In the genomic region with DNA sequence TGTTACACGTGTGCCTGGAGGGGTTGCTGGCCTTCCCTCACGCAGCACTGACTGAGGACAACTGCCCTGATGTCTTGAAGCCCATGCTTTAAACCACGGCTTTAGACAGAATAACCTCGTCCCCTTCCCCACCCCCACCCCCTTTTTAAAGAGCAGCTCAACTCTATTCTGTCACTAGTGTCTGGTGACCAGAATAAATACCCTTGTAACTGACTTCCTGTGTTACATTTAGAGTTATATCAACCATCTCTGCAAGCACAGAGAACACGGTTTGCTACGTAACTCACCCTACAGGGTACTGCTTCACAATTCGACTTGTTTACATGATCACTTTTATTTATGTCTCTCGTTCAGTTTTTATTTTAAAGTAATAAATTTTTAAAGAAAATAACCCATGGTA, we compare ENCODE assay signal across 8 cellular contexts. TPM values are rescaled to one million over a fixed set of nuclear protein-coding genes. Genes with fewer than 3 reads are reported as not detected.
A peak's percentile ranks its signal among the peaks of the same experiment; 100 is the strongest.
DNase-seq lines count a peak whose midpoint lies in the region; ATAC-seq and TF ChIP-seq lines count a peak whose summit lies in the region.
"Not testable (repeated sequence)": the region's sequence is repeated elsewhere in the genome, so short reads cannot be mapped to it uniquely, and the experiment has no call there.

No MANE protein-coding gene starts in this region.

- not testable (repeated sequence) for TF ChIP-seq CTCF in upper lobe of left lung (IDR thresholded peaks at IDR 0.05)

- WGBS in upper lobe of left lung, 2 donors = 41 to 46% methylated on average over 8 of the region's 8 CpGs

- H3K4me3 Mint-ChIP-seq in CD4-positive, alpha-beta memory T cell = peak overlapping the region in 3 of 8 donors; percentile 26 to 51 (median 36)
- H3K4me3 Mint-ChIP-seq in IgD-negative memory B cell = peak overlapping the region in 1 of 4 donors; percentile 4
- not testable (repeated sequence) for H3K4me3 Mint-ChIP-seq in activated CD4-positive, alpha-beta memory T cell treated with anti-CD3 and anti-CD28 coated beads for 36 hours; activated T-helper 2 cell treated with anti-CD3 and anti-CD28 coated beads, Interferon-gamma antibody, Interleukin-2, Interleukin-4, amounts not matched to agents 10 μg/mL and 5 μg/mL and 100 μg/mL, durations not matched to agents 14 hours and 24 hours and 36 hours (ENCODE audit: low read depth)
- peak overlapping the region; percentile 16 for H3K4me3 Mint-ChIP-seq in central memory CD8-positive, alpha-beta T cell
- peak overlapping the region in 1 of 10 donors; percentile 26 for H3K4me3 Mint-ChIP-seq in naive thymus-derived CD8-positive, alpha-beta T cell

- peak overlapping the region; percentile 60 to 99 (median 90) for H3K27ac Mint-ChIP-seq in CD4-positive, alpha-beta memory T cell
- H3K27ac Mint-ChIP-seq in IgD-negative memory B cell = peak overlapping the region in 2 of 3 donors; percentile 50 to 74
- H3K27ac Mint-ChIP-seq in activated CD4-positive, alpha-beta memory T cell treated with anti-CD3 and anti-CD28 coated beads for 36 hours = peak overlapping the region; percentile 55
- H3K27ac Mint-ChIP-seq in activated T-helper 2 cell treated with anti-CD3 and anti-CD28 coated beads, Interferon-gamma antibody, Interleukin-2, Interleukin-4, amounts not matched to agents 10 μg/mL and 5 μg/mL and 100 μg/mL, durations not matched to agents 14 hours and 24 hours and 36 hours = peak overlapping the region; percentile 81
- peak overlapping the region; percentile 94 for H3K27ac Mint-ChIP-seq in central memory CD8-positive, alpha-beta T cell (ENCODE audit: low read depth)
- peak overlapping the region; percentile 63 to 94 (median 82) for H3K27ac Mint-ChIP-seq in naive thymus-derived CD8-positive, alpha-beta T cell

- not testable (repeated sequence) for H3K36me3 ChIP-seq in CD4-positive, alpha-beta memory T cell (ENCODE audit: insufficient read depth, low read length)
- peaks cover 0 to 15% (median 0%) of the 10 kb centered on the region in 4 donors for H3K36me3 ChIP-seq in upper lobe of left lung

- H3K9me3 Mint-ChIP-seq in CD4-positive, alpha-beta memory T cell; IgD-negative memory B cell; activated CD4-positive, alpha-beta memory T cell treated with anti-CD3 and anti-CD28 coated beads for 36 hours; activated T-helper 2 cell treated with anti-CD3 and anti-CD28 coated beads, Interferon-gamma antibody, Interleukin-2, Interleukin-4, amounts not matched to agents 10 μg/mL and 5 μg/mL and 100 μg/mL, durations not matched to agents 14 hours and 24 hours and 36 hours; central memory CD8-positive, alpha-beta T cell; naive thymus-derived CD8-positive, alpha-beta T cell: not testable (repeated sequence)

- peak; percentile 55 for ATAC-seq in central memory CD8-positive, alpha-beta T cell (replicated peaks; ENCODE audit: extremely low read depth, poor library complexity, severe bottlenecking)
- ATAC-seq in naive thymus-derived CD8-positive, alpha-beta T cell; upper lobe of left lung (ENCODE audit: low FRiP score in 2 of 2): not testable (repeated sequence)

- not testable (repeated sequence) for H3K27me3 Mint-ChIP-seq in CD4-positive, alpha-beta memory T cell; IgD-negative memory B cell; activated CD4-positive, alpha-beta memory T cell treated with anti-CD3 and anti-CD28 coated beads for 36 hours; activated T-helper 2 cell treated with anti-CD3 and anti-CD28 coated beads, Interferon-gamma antibody, Interleukin-2, Interleukin-4, amounts not matched to agents 10 μg/mL and 5 μg/mL and 100 μg/mL, durations not matched to agents 14 hours and 24 hours and 36 hours (ENCODE audit: low read depth); central memory CD8-positive, alpha-beta T cell; naive thymus-derived CD8-positive, alpha-beta T cell

- H3K9me3 ChIP-seq in CD4-positive, alpha-beta memory T cell (ENCODE audit: control insufficient read depth in 1 of 2, low read length in 2 of 2); upper lobe of left lung: not testable (repeated sequence)

- peaks cover 0 to 10% of the 10 kb centered on the region in 2 donors for H3K36me3 Mint-ChIP-seq in CD4-positive, alpha-beta memory T cell
- H3K36me3 Mint-ChIP-seq in IgD-negative memory B cell; activated CD4-positive, alpha-beta memory T cell treated with anti-CD3 and anti-CD28 coated beads for 36 hours; naive thymus-derived CD8-positive, alpha-beta T cell: not testable (repeated sequence)
- H3K36me3 Mint-ChIP-seq in activated T-helper 2 cell treated with anti-CD3 and anti-CD28 coated beads, Interferon-gamma antibody, Interleukin-2, Interleukin-4, amounts not matched to agents 10 μg/mL and 5 μg/mL and 100 μg/mL, durations not matched to agents 14 hours and 24 hours and 36 hours (ENCODE audit: low read depth) = peaks cover 35% of the 10 kb centered on the region
- peaks cover 16% of the 10 kb centered on the region for H3K36me3 Mint-ChIP-seq in central memory CD8-positive, alpha-beta T cell (ENCODE audit: insufficient read depth)

- intact Hi-C loops in CD4-positive, alpha-beta memory T cell (cut with micrococcal nuclease) = loop anchor here (2.0 kb wide), 1 partner anchor 15 kb away; no protein-coding TSS in a partner anchor
- intact Hi-C loops in activated CD4-positive, alpha-beta memory T cell treated with anti-CD3 and anti-CD28 coated beads for 36 hours (cut with micrococcal nuclease) = loop anchor here (2.0 to 10.0 kb wide), 2 partner anchors 15 to 465 kb away; a partner anchor contains a TSS
- intact Hi-C loops in activated T-helper 2 cell treated with anti-CD3 and anti-CD28 coated beads, Interferon-gamma antibody, Interleukin-2, Interleukin-4, amounts not matched to agents 10 μg/mL and 5 μg/mL and 100 μg/mL, durations not matched to agents 14 hours and 24 hours and 36 hours (cut with micrococcal nuclease) = loop anchor here (2.0 to 10.0 kb wide), 3 partner anchors 15 to 255 kb away; a partner anchor contains a TSS

- peak; percentile 49; the same call in 1 of the 2 replicates for TF ChIP-seq POLR2A in Raji (IDR thresholded peaks at IDR 0.05; ENCODE audit: insufficient read depth, low read depth, low read length)
- not testable (repeated sequence) for TF ChIP-seq POLR2A in upper lobe of left lung (IDR thresholded peaks at IDR 0.05)

- peak in 4 of 5 donors; percentile 22 to 63 (median 32) for DNase-seq in CD4-positive, alpha-beta memory T cell
- not testable (repeated sequence) for DNase-seq in activated CD4-positive, alpha-beta memory T cell treated with anti-CD3 and anti-CD28 coated beads for 36 hours; activated T-helper 2 cell treated with anti-CD3 and anti-CD28 coated beads, Interferon-gamma antibody, Interleukin-2, Interleukin-4, amounts not matched to agents 10 μg/mL and 5 μg/mL and 100 μg/mL, durations not matched to agents 14 hours and 24 hours and 36 hours (ENCODE audit: low spot score); naive thymus-derived CD8-positive, alpha-beta T cell; upper lobe of left lung
- DNase-seq in central memory CD8-positive, alpha-beta T cell (ENCODE audit: low spot score in 2 of 2) = peak in 1 of 2 donors; percentile 40

- H3K27ac ChIP-seq in CD4-positive, alpha-beta memory T cell (ENCODE audit: low read depth, low read length) = peak overlapping the region; percentile 14
- H3K27ac ChIP-seq in upper lobe of left lung = peak overlapping the region in 3 of 4 donors; percentile 39 to 77 (median 47)

- not testable (repeated sequence) for H3K27me3 ChIP-seq in CD4-positive, alpha-beta memory T cell (ENCODE audit: insufficient read depth, low read length); upper lobe of left lung

- TF ChIP-seq EP300 in upper lobe of left lung (IDR thresholded peaks at IDR 0.05) = not testable (repeated sequence)

- not testable (repeated sequence) for H3K4me3 ChIP-seq in CD4-positive, alpha-beta memory T cell (ENCODE audit: low read length in 2 of 2); upper lobe of left lung

- POLR2A ChIA-PET in CD4-positive, alpha-beta memory T cell (lab: Charles Lee; ENCODE audit: partially characterized antibody) = interaction anchor here (1.1 to 4.4 kb wide), 2 partner anchors 16 to 50 kb away, joined by 3 to 42 read pairs; no protein-coding TSS in a partner anchor
- POLR2A ChIA-PET in activated CD4-positive, alpha-beta memory T cell treated with anti-CD3 and anti-CD28 coated beads for 36 hours (lab: Charles Lee) = interaction anchor here (1.0 kb wide), 1 partner anchor 87 kb away, joined by 3 read pairs; a partner anchor contains a TSS
- POLR2A ChIA-PET in naive thymus-derived CD8-positive, alpha-beta T cell (lab: Charles Lee) = interaction anchor here (0.6 to 1.6 kb wide), 3 partner anchors 16 to 950 kb away, joined by 4 to 5 read pairs (median 4); a partner anchor contains a TSS

- peaks cover 82% of the 10 kb centered on the region for H3K4me1 ChIP-seq in CD4-positive, alpha-beta memory T cell (ENCODE audit: insufficient read depth, low read length)
- H3K4me1 ChIP-seq in upper lobe of left lung = peaks cover 15 to 44% (median 20%) of the 10 kb centered on the region in 4 donors

- peaks cover 41 to 82% (median 61%) of the 10 kb centered on the region in 4 donors for H3K4me1 Mint-ChIP-seq in CD4-positive, alpha-beta memory T cell
- peaks cover 46 to 53% (median 47%) of the 10 kb centered on the region in 3 donors for H3K4me1 Mint-ChIP-seq in IgD-negative memory B cell
- H3K4me1 Mint-ChIP-seq in activated CD4-positive, alpha-beta memory T cell treated with anti-CD3 and anti-CD28 coated beads for 36 hours (ENCODE audit: low read depth) = peaks cover 71% of the 10 kb centered on the region
- peaks cover 65% of the 10 kb centered on the region for H3K4me1 Mint-ChIP-seq in activated T-helper 2 cell treated with anti-CD3 and anti-CD28 coated beads, Interferon-gamma antibody, Interleukin-2, Interleukin-4, amounts not matched to agents 10 μg/mL and 5 μg/mL and 100 μg/mL, durations not matched to agents 14 hours and 24 hours and 36 hours (ENCODE audit: low read depth)
- peaks cover 53% of the 10 kb centered on the region for H3K4me1 Mint-ChIP-seq in central memory CD8-positive, alpha-beta T cell
- H3K4me1 Mint-ChIP-seq in naive thymus-derived CD8-positive, alpha-beta T cell = peaks cover 21 to 83% (median 59%) of the 10 kb centered on the region in 4 donors

- CTCF ChIA-PET in CD4-positive, alpha-beta memory T cell (lab: Charles Lee; ENCODE audit: partially characterized antibody); activated CD4-positive, alpha-beta memory T cell treated with anti-CD3 and anti-CD28 coated beads for 36 hours (lab: Charles Lee): not testable (repeated sequence)

RNA-seq across cellular contexts. Expression of a gene that starts 50.7 kb away (rescaled TPM):
- 10 to 100 TPM; 36.4 to 42.8 TPM for total RNA-seq in CD4-positive, alpha-beta memory T cell
- 1 to 10 TPM in 1 of 2 donors, under 1 TPM in 1; 0.60 to 2.5 TPM for polyA plus RNA-seq in CD4-positive, alpha-beta memory T cell
- polyA plus RNA-seq in IgD-negative memory B cell = 4.2 TPM
- 1 to 10 TPM; 6.9 to 8.5 TPM for total RNA-seq in activated CD4-positive, alpha-beta memory T cell treated with anti-CD3 and anti-CD28 coated beads for 36 hours
- 10.5 and 16.1 TPM in 2 replicates for total RNA-seq in activated T-helper 2 cell treated with anti-CD3 and anti-CD28 coated beads, Interferon-gamma antibody, Interleukin-2, Interleukin-4, amounts not matched to agents 10 μg/mL and 5 μg/mL and 100 μg/mL, durations not matched to agents 14 hours and 24 hours and 36 hours
- 10 to 100 TPM; 28.5 to 30.1 TPM for total RNA-seq in naive thymus-derived CD8-positive, alpha-beta T cell
- polyA plus RNA-seq in naive thymus-derived CD8-positive, alpha-beta T cell = 1 to 10 TPM in 2 of 3 donors, under 1 TPM in 1; 0.75 to 2.9 (median 1.1) TPM
- 10 to 100 TPM in 5 of 6 donors, 1 to 10 TPM in 1; 4.0 to 13.6 (median 10.4) TPM for total RNA-seq in upper lobe of left lung
